Comparison of ENCODE assay signal across 15 cellular contexts in genomic region chr5:124410539-124410938, GRCh38.
A peak's percentile ranks its signal among the peaks of the same experiment; 100 is the strongest.
DNase-seq lines count a peak whose midpoint lies in the region; ATAC-seq lines count a peak whose summit lies in the region.
"Had no signal": no experiment of that assay in that cellular context is flagged by ENCODE, and none has a peak within 500 bp of the region (broad histone marks: within the 10 kb centered on the region; RNA-seq: fewer than 3 reads in every experiment).

No MANE protein-coding gene starts in this region.

- no peak overlapping the region for H3K4me3 ChIP-seq in SJCRH30
- H3K4me3 ChIP-seq: dorsolateral prefrontal cortex had no signal

- no peaks in the 10 kb centered on the region for H3K27me3 ChIP-seq in SJCRH30
- H3K27me3 ChIP-seq: dorsolateral prefrontal cortex had no signal

- H3K9me3 ChIP-seq in SJCRH30 (replicated peaks), result no peaks in the 10 kb centered on the region

- no peaks in the 10 kb centered on the region for H3K36me3 ChIP-seq in SJCRH30

- H3K4me1 ChIP-seq in SJCRH30, result no peaks in the 10 kb centered on the region
- H3K4me1 ChIP-seq: parathyroid adenoma had no signal

- DNase-seq in NAMALWA (ENCODE audit: low spot score) (peak; percentile 44), NCI-H1105 treated with DMSO at 0.1 percent for 48 hours (lab: John Stamatoyannopoulos, UW) (no peak), NCI-H82 (lab: John Stamatoyannopoulos, UW) (no peak), SJCRH30 (no peak)
- no peak for DNase-seq in activated CD4-positive, CD25-positive, alpha-beta regulatory T cell (lab: John Stamatoyannopoulos, UW)
- DNase-seq: activated CD4-positive, CD25-positive, alpha-beta regulatory T cell treated with anti-CD3 and anti-CD28 coated beads, Interleukin-2, amount 50 U/mL, for 72 hours; activated naive CD4-positive, alpha-beta T cell treated with anti-CD3 and anti-CD28 coated beads, Interleukin-2, amount 50 U/mL, for 16 hours; dorsolateral prefrontal cortex; NCI-H1694 treated with DMSO at 0.1 percent for 48 hours; stimulated activated CD4-positive, alpha-beta T cell treated with anti-CD3 and anti-CD28 coated beads, Interleukin-4, amount 100 ng/mL, for 1 hour; substantia nigra had no signal

- ATAC-seq in GM18508 (IDR thresholded peaks at IDR 0.05; ENCODE audit: insufficient read depth, unreplicated experiment), result peak; percentile 93
- peak; percentile 88 for ATAC-seq in GM21381 (IDR thresholded peaks at IDR 0.05; ENCODE audit: unreplicated experiment)
- ATAC-seq in HG03025 (IDR thresholded peaks at IDR 0.05; ENCODE audit: low FRiP score, unreplicated experiment), result peak; percentile 97

- H3K27ac ChIP-seq in SJCRH30, result no peak overlapping the region
- H3K27ac ChIP-seq: parathyroid adenoma had no signal
